8 cellular contexts compared by ENCODE assay signal in genomic region chr4:51895816-51896408, GRCh38. TPM values are rescaled to one million over a fixed set of nuclear protein-coding genes. Genes with fewer than 3 reads are reported as not detected.
DNase-seq lines count a peak whose midpoint lies in the region; ATAC-seq and TF ChIP-seq lines count a peak whose summit lies in the region.

No MANE protein-coding gene starts in this region.

- CTCF ChIA-PET in RWPE1 (lab: Yijun Ruan, JAX), result interaction anchor here (0.6 to 0.7 kb wide), 3 partner anchors 129 to 303 kb away, joined by 3 to 4 read pairs (median 3); no protein-coding TSS in a partner anchor

- intact Hi-C loops in aorta (cut with DNase I), result loop anchor here (5.0 kb wide), 3 partner anchors 54 to 126 kb away; partner anchors contain the start of genes DCUN1D4 (in 1 of the 2) and LRRC66 (in 1 of the 2)

- peak; percentile 81 for TF ChIP-seq CTCF in RWPE1 (conservative IDR thresholded peaks at IDR 0.05; ENCODE audit: low read depth)

- POLR2A ChIA-PET in RWPE1 (lab: Yijun Ruan, JAX; ENCODE audit: low non-redundant PET), result no interaction called here

- DNase-seq in G401 (ENCODE audit: low spot score), result peak; percentile 71
- DNase-seq in HuH-7 (ENCODE audit: low spot score), result peak; percentile 85
- peak; percentile 56 for DNase-seq in RWPE1 (ENCODE audit: low spot score)
- peak; percentile 5 for DNase-seq in activated T-helper 9 cell treated with anti-CD3 and anti-CD28 coated beads, Interleukin-2, amount 50 U/mL, for 16 hours (ENCODE audit: low read depth)
- DNase-seq in glomerular endothelial cell (ENCODE audit: extremely low read depth, low read depth, low spot score), result peak; percentile 42
- peak; percentile 87 for DNase-seq in pons (ENCODE audit: low spot score)
- DNase-seq in aorta, result peak in 1 of 2 donors; percentile 67

- H3K27ac ChIP-seq in RWPE1 (no peak overlapping the region), aorta (ENCODE audit: low read depth in 1 of 2, low read length in 2 of 2) (no peak overlapping the region)

- in situ Hi-C loops in G401 (cut with HindIII; ENCODE audit: low sequenced_read_pairs), result no loop called here

- WGBS in aorta, 2 donors, result 24 to 26% methylated on average over 2 of the region's 2 CpGs

- H3K4me3 ChIP-seq in aorta (ENCODE audit: low read length in 2 of 2), result no peak overlapping the region

- no peaks in the 10 kb centered on the region for H3K27me3 ChIP-seq in aorta (ENCODE audit: control insufficient read depth in 1 of 2, insufficient read depth in 2 of 2, low read length in 1 of 2)

- peaks cover 3 to 4% of the 10 kb centered on the region in 2 donors for H3K4me1 ChIP-seq in aorta (ENCODE audit: control insufficient read depth in 1 of 2, insufficient read depth in 2 of 2, low read length in 2 of 2)

- ATAC-seq in GM21717 (IDR thresholded peaks at IDR 0.05; ENCODE audit: unreplicated experiment) (peak; percentile 98), aorta (ENCODE audit: low FRiP score) (peak; percentile 91)

- H3K36me3 ChIP-seq in aorta (ENCODE audit: control insufficient read depth in 1 of 2, insufficient read depth in 2 of 2, low read length in 1 of 2), result peaks cover 0 to 3% of the 10 kb centered on the region in 2 donors

- H3K9me3 ChIP-seq in aorta (ENCODE audit: control insufficient read depth, low read length), result no peaks in the 10 kb centered on the region

RNA-seq across cellular contexts. Expression of gene DCUN1D4, which starts 53.0 kb away (rescaled TPM):
- total RNA-seq in G401 (2014; rRNA removed; shearing (Covaris generic)), result 24.4 and 34.4 TPM in 2 replicates
- total RNA-seq in glomerular endothelial cell, result 24.8 and 30.3 TPM in 2 replicates
- total RNA-seq in aorta, result 10 to 100 TPM; 69.6 to 87.8 TPM
- polyA plus RNA-seq in aorta, result 10 to 100 TPM; 19.7 to 25.1 TPM
